In genomic region chr3:186930639-186931486, GRCh38 we compare ENCODE assay signal across 1 cellular context.
TF ChIP-seq lines count a peak whose summit lies in the region.

No MANE protein-coding gene starts in this region.

TF ChIP-seq in K562, 482 proteins besides CTCF, POLR2A, EP300 and RAD21 (continued from another document):
- TF ChIP-seq ARID3B (CRISPR knock-in tag; IDR thresholded peaks at IDR 0.05; ENCODE audit: borderline replicate concordance) = no peak
- no peak for TF ChIP-seq FOS (IDR thresholded peaks at IDR 0.05; ENCODE audit: extremely low read depth, insufficient read length)
- TF ChIP-seq ATF4 (CRISPR knock-in tag; IDR thresholded peaks at IDR 0.05) = no peak
- no peak for TF ChIP-seq KAT7 (CRISPR knock-in tag; IDR thresholded peaks at IDR 0.05; ENCODE audit: borderline replicate concordance)
- TF ChIP-seq MXI1 (IDR thresholded peaks at IDR 0.05; ENCODE audit: low read depth, low read length) = peak; percentile 71
- no peak for TF ChIP-seq ZNF609 (CRISPR knock-in tag; IDR thresholded peaks at IDR 0.05; ENCODE audit: borderline replicate concordance)
- 0 out of 2 replicates have a peak, but pooled peaks have one; percentile 39 for TF ChIP-seq RBM14 (IDR thresholded peaks at IDR 0.05; ENCODE audit: borderline replicate concordance, insufficient read depth, low read depth, low read length)
- no peak for TF ChIP-seq FUS (optimal IDR thresholded peaks at IDR 0.05; ENCODE audit: low read depth, low read length)
- no peak for TF ChIP-seq ZNF224 (CRISPR knock-in tag; IDR thresholded peaks at IDR 0.05)
- TF ChIP-seq MTF1 (CRISPR knock-in tag; IDR thresholded peaks at IDR 0.05; ENCODE audit: borderline replicate concordance) = no peak
- 0 out of 2 replicates have a peak, but pooled peaks have one; percentile 3 for TF ChIP-seq ESRRA (IDR thresholded peaks at IDR 0.05; ENCODE audit: borderline replicate concordance, low read depth)
- no peak for TF ChIP-seq POLR2AphosphoS2 (IDR thresholded peaks at IDR 0.05; ENCODE audit: low read length)
- TF ChIP-seq PCBP1 (IDR thresholded peaks at IDR 0.05; ENCODE audit: low read depth, low read length, poor library complexity, severe bottlenecking) = no peak
- TF ChIP-seq GABPA (tag; conservative IDR thresholded peaks at IDR 0.05; ENCODE audit: low read depth) = peak; percentile 38; the same call in 1 of the 2 replicates
- TF ChIP-seq ZNF551 (CRISPR knock-in tag; IDR thresholded peaks at IDR 0.05) = no peak
- no peak for TF ChIP-seq TCFL5 (CRISPR knock-in tag; conservative IDR thresholded peaks at IDR 0.05)
- TF ChIP-seq ZNF76 (CRISPR knock-in tag; IDR thresholded peaks at IDR 0.05; ENCODE audit: borderline replicate concordance) = no peak
- TF ChIP-seq ZBTB26 (CRISPR knock-in tag; IDR thresholded peaks at IDR 0.05) = no peak
- peak; percentile 59 for TF ChIP-seq TBP (optimal IDR thresholded peaks at IDR 0.05; ENCODE audit: low read depth, low read length)
- no peak for TF ChIP-seq CBFA2T2 (conservative IDR thresholded peaks at IDR 0.05)
- no peak for TF ChIP-seq SREBF1 (IDR thresholded peaks at IDR 0.05; ENCODE audit: borderline replicate concordance, low read depth, low read length)
- no peak for TF ChIP-seq ZEB2 (IDR thresholded peaks at IDR 0.05)
- no peak for TF ChIP-seq POU5F1 (IDR thresholded peaks at IDR 0.05; ENCODE audit: borderline replicate concordance, low read depth, low read length, partially characterized antibody)
- no peak for TF ChIP-seq CUX1 (CRISPR knock-in tag; IDR thresholded peaks at IDR 0.05)
- TF ChIP-seq ZNF518B (CRISPR knock-in tag; IDR thresholded peaks at IDR 0.05) = no peak
- TF ChIP-seq ZNF121 (CRISPR knock-in tag; conservative IDR thresholded peaks at IDR 0.05) = no peak
